Comparison of ENCODE assay signal across 18 cellular contexts in the genomic region with DNA sequence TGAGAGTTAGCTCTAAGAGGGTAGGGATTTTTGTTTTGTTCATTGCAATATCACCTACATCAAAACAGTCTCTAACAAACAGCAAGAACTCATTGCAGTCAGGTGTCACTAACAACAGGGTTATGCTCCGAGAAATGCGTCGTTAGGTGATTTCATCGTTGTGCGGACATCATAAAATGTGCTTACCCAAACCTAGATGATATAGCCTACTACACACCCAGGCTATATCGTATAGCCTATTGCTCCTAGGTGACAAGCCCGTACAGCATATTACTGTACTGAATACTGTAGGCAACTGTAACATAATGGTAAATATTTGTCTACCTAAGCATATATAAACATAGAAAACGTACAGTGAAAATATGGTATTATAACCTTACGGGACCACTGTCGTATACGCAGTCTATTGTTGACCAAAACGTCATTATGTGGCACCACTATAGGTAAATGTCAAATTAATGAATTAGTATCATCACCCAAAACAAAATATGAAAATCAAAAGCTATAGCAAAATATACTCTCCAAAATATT. TPM values are rescaled to one million over a fixed set of nuclear protein-coding genes. Genes with fewer than 3 reads are reported as not detected.
DNase-seq lines count a peak whose midpoint lies in the region; ATAC-seq, FAIRE-seq and TF ChIP-seq lines count a peak whose summit lies in the region.
"Had no signal": no experiment of that assay in that cellular context is flagged by ENCODE, and none has a peak within 500 bp of the region (broad histone marks: within the 10 kb centered on the region; RNA-seq: fewer than 3 reads in every experiment).

No MANE protein-coding gene starts in this region.

- no peak overlapping the region for H3K9ac ChIP-seq in HepG2 (ENCODE audit: insufficient read depth, low read depth, low read length)
- no peak overlapping the region for H3K9ac ChIP-seq in K562 (ENCODE audit: insufficient read depth in 1 of 2, low read depth in 2 of 2, low read length in 2 of 2)

- POLR2A ChIA-PET in HepG2 (lab: Yijun Ruan, JAX) (no interaction called here), K562 (lab: Yijun Ruan, JAX) (interaction anchor here (0.7 to 1.4 kb wide), 4 partner anchors 8 to 15 kb away, joined by 3 to 6 read pairs (median 3); no protein-coding TSS in a partner anchor)

- H3K4me3 ChIP-seq in HepG2 (replicated peaks in 1 of 3; ENCODE audit: insufficient read depth in 1 of 3, low read depth in 2 of 3, low read length in 3 of 3) (no peak overlapping the region), right lobe of liver (no peak overlapping the region), K562 (no peak overlapping the region), mucosa of descending colon (no peak overlapping the region), right atrium auricular region (no peak overlapping the region)
- H3K4me3 ChIP-seq: HAP-1 had no signal

- H3K9me3 ChIP-seq in HepG2 (ENCODE audit: low read length), result no peaks in the 10 kb centered on the region
- no peaks in the 10 kb centered on the region for H3K9me3 ChIP-seq in right lobe of liver
- H3K9me3 ChIP-seq in K562 (replicated peaks; ENCODE audit: control insufficient read depth, insufficient read depth, low read depth, low read length), result 0 out of 2 replicates have a peak, but pooled peaks cover 2% of the 10 kb centered on the region
- no peaks in the 10 kb centered on the region for H3K9me3 ChIP-seq in mucosa of descending colon
- peaks cover 0 to 5% of the 10 kb centered on the region in 2 donors for H3K9me3 ChIP-seq in right atrium auricular region
- H3K9me3 ChIP-seq: Caco-2, HAP-1 had no signal

- H3K27ac ChIP-seq in HepG2 (ENCODE audit: extremely low read length, insufficient read depth, low read length) (no peak overlapping the region), right lobe of liver (no peak overlapping the region), K562 (ENCODE audit: extremely low read depth, low read depth, low read length) (no peak overlapping the region), right atrium auricular region (no peak overlapping the region)
- H3K27ac ChIP-seq: 22Rv1 had no signal

- 41% methylated on average over 12 of the region's 12 CpGs for WGBS in HepG2 (ENCODE audit: low lambda C conversion rate)
- WGBS in right lobe of liver (ENCODE audit: insufficient coverage, low coverage, low lambda C conversion rate, missing lambda C conversion rate), result 83% methylated on average over 12 of the region's 12 CpGs
- 15% methylated on average over 12 of the region's 12 CpGs for WGBS in K562 (ENCODE audit: insufficient coverage, low coverage, missing lambda C conversion rate)

- H3K79me2 ChIP-seq in HepG2 (ENCODE audit: insufficient read depth, low read length) (no peaks in the 10 kb centered on the region), K562 (ENCODE audit: control insufficient read depth, insufficient read depth, low read length) (no peaks in the 10 kb centered on the region)

- ATAC-seq in HepG2 (no peak), right lobe of liver (no peak), K562 (no peak), mucosa of descending colon (peak; percentile 70)
- ATAC-seq: CD8-positive, alpha-beta T cell had no signal

- intact Hi-C loops in HepG2 (cut with micrococcal nuclease; ENCODE audit: unreplicated experiment), result no loop called here
- intact Hi-C loops in right lobe of liver (cut with DNase I), result no loop called here
- intact Hi-C loops in K562 (cut with micrococcal nuclease), result no loop called here
- intact Hi-C loops in mucosa of descending colon (cut with DNase I, micrococcal nuclease), result no loop called here

- TF ChIP-seq RAD21 in HepG2 (CRISPR knock-in tag; IDR thresholded peaks at IDR 0.05), result no peak
- TF ChIP-seq RAD21 in K562 (CRISPR knock-in tag; conservative IDR thresholded peaks at IDR 0.05 in 1 of 2, IDR thresholded peaks at IDR 0.05 in 1 of 2), result no peak

- no peaks in the 10 kb centered on the region for H3K36me3 ChIP-seq in HepG2 (replicated peaks in 1 of 2; ENCODE audit: control insufficient read depth in 1 of 2, insufficient read depth in 2 of 2, low read length in 2 of 2)
- H3K36me3 ChIP-seq in right lobe of liver, result no peaks in the 10 kb centered on the region
- H3K36me3 ChIP-seq in K562 (ENCODE audit: control insufficient read depth, insufficient read depth, low read length), result no peaks in the 10 kb centered on the region
- H3K36me3 ChIP-seq in mucosa of descending colon (ENCODE audit: low read depth), result no peaks in the 10 kb centered on the region
- H3K36me3 ChIP-seq in right atrium auricular region, result no peaks in the 10 kb centered on the region
- H3K36me3 ChIP-seq: HAP-1 had no signal

- H3K4me1 ChIP-seq in HepG2 (ENCODE audit: insufficient read depth, low read length) (no peaks in the 10 kb centered on the region), right lobe of liver (no peaks in the 10 kb centered on the region), K562 (replicated peaks in 1 of 2; ENCODE audit: control insufficient read depth in 2 of 2, insufficient read depth in 2 of 2, low read length in 2 of 2) (no peaks in the 10 kb centered on the region), mucosa of descending colon (ENCODE audit: low read depth) (no peaks in the 10 kb centered on the region), right atrium auricular region (no peaks in the 10 kb centered on the region)
- H3K4me1 ChIP-seq: Caco-2, HAP-1 had no signal

- no peak for TF ChIP-seq CTCF in HepG2 (CRISPR knock-in tag; IDR thresholded peaks at IDR 0.05)
- TF ChIP-seq CTCF in right lobe of liver (IDR thresholded peaks at IDR 0.05), result no peak
- TF ChIP-seq CTCF in K562 (IDR thresholded peaks at IDR 0.05 in 2 of 3, conservative IDR thresholded peaks at IDR 0.05 in 1 of 3; ENCODE audit: insufficient read depth in 2 of 3, low read depth in 1 of 3, low read length in 3 of 3), result no peak
- no peak for TF ChIP-seq CTCF in mucosa of descending colon (IDR thresholded peaks at IDR 0.05)
- no peak for TF ChIP-seq CTCF in right atrium auricular region (IDR thresholded peaks at IDR 0.05)

- H3K9me1 ChIP-seq in K562 (ENCODE audit: control insufficient read depth, insufficient read depth, low read length), result no peaks in the 10 kb centered on the region

- peaks cover 0 to 45% of the 10 kb centered on the region in 2 experiments; a peak in 4 of 5 replicates for H3K27me3 ChIP-seq in HepG2 (ENCODE audit: control insufficient read depth in 1 of 2, insufficient read depth in 2 of 2, low read length in 2 of 2)
- no peaks in the 10 kb centered on the region for H3K27me3 ChIP-seq in right lobe of liver
- H3K27me3 ChIP-seq in K562 (ENCODE audit: control insufficient read depth in 2 of 2, insufficient read depth in 2 of 2, low read length in 2 of 2), result peaks cover 43 to 48% of the 10 kb centered on the region in 2 experiments
- H3K27me3 ChIP-seq in right atrium auricular region, result no peaks in the 10 kb centered on the region

- no peak for FAIRE-seq in HepG2 (lab: Jason Lieb, UNC)
- FAIRE-seq in K562 (lab: Jason Lieb, UNC), result no peak
- FAIRE-seq: H1, HTR-8/SVneo had no signal

- BruUV-seq in HepG2 (replicated peaks; lab: Mats Ljungman, UMichigan) (no TSS peak), K562 (replicated peaks; lab: Mats Ljungman, UMichigan) (no TSS peak)

- in situ Hi-C loops in HepG2 (cut with HindIII; ENCODE audit: extremely low pct_ligation_motif_present, low pct_unique_long_range_greater_than_20kb) (no loop called here), K562 (cut with MboI) (no loop called here)

- CTCF ChIA-PET in HepG2 (lab: Yijun Ruan, JAX; ENCODE audit: low intra/inter-chr PET ratio, low total read pairs), result no interaction called here
- CTCF ChIA-PET in K562 (lab: Yijun Ruan, JAX; ENCODE audit: low intra/inter-chr PET ratio), result no interaction called here

- H2AFZ ChIP-seq in HepG2 (ENCODE audit: low read length) (no peak overlapping the region), K562 (ENCODE audit: low read depth, low read length) (no peak overlapping the region)

- TF ChIP-seq POLR2A in HepG2 (IDR thresholded peaks at IDR 0.05; ENCODE audit: insufficient read depth in 1 of 2, low read depth in 2 of 2, low read length in 2 of 2), result no peak
- TF ChIP-seq POLR2A in right lobe of liver (IDR thresholded peaks at IDR 0.05), result no peak
- no peak for TF ChIP-seq POLR2A in K562 (conservative IDR thresholded peaks at IDR 0.05)

- H3K4me2 ChIP-seq in HepG2 (ENCODE audit: low read depth, low read length) (no peak overlapping the region), K562 (ENCODE audit: insufficient read depth, low read length) (no peak overlapping the region)

- TF ChIP-seq EP300 in HepG2 (IDR thresholded peaks at IDR 0.05; ENCODE audit: low read depth in 2 of 2, low read length in 2 of 2) (no peak), HepG2 (CRISPR knock-in tag; IDR thresholded peaks at IDR 0.05; ENCODE audit: borderline replicate concordance) (no peak), K562 (IDR thresholded peaks at IDR 0.05; ENCODE audit: low read length) (no peak)

- DNase-seq in HepG2 (ENCODE audit: low spot score), result no peak
- DNase-seq in right lobe of liver, result no peak
- no peak for DNase-seq in K562 (ENCODE audit: extremely low read depth in 1 of 4, low spot score in 3 of 4)
- no peak for DNase-seq in mucosa of descending colon
- no peak for DNase-seq in mesenteric fat pad (ENCODE audit: low spot score)
- DNase-seq in right atrium auricular region (ENCODE audit: low spot score), result no peak
- no peak for DNase-seq in NCI-H1105 (lab: John Stamatoyannopoulos, UW)
- no peak for DNase-seq in SIG-M5 (lab: John Stamatoyannopoulos, UW)
- DNase-seq: C1 segment of cervical spinal cord; Caco-2; CD8-positive, alpha-beta T cell; DND-41; GDM1; HFFc6 had no signal

- H4K20me1 ChIP-seq in HepG2 (ENCODE audit: insufficient read depth, low read length), result no peaks in the 10 kb centered on the region
- H4K20me1 ChIP-seq in K562 (replicated peaks; ENCODE audit: control insufficient read depth, insufficient read depth, low read length), result no peaks in the 10 kb centered on the region

RNA-seq across cellular contexts. Expression of a gene that starts 49.9 kb away (rescaled TPM):
- total RNA-seq in HepG2 (2016; rRNA removed; fragmentation: Illumina TruSeq; extraction: Trizol), result 23.7 and 44.3 TPM in 2 replicates
- total RNA-seq in HepG2 (2016; cell fraction: cytosol; rRNA removed; fragmentation: Illumina TruSeq; extraction: Trizol; ENCODE audit: low read depth), result 8.4 and 8.9 TPM in 2 replicates
- 24.3 and 40.7 TPM in 2 replicates for total RNA-seq in HepG2 (2016; cell fraction: insoluble cytoplasmic fraction; rRNA removed; fragmentation: Illumina TruSeq; extraction: Trizol)
- total RNA-seq in HepG2 (2016; cell fraction: membrane; rRNA removed; fragmentation: Illumina TruSeq; extraction: Trizol), result 35.4 and 36.0 TPM in 2 replicates
- 30.5 and 36.6 TPM in 2 replicates for total RNA-seq in HepG2 (2016; cell fraction: nucleus; rRNA removed; fragmentation: Illumina TruSeq; extraction: Trizol)
- polyA plus RNA-seq in HepG2 (2011; rRNA removed), result 38.1 and 50.2 TPM in 2 replicates
- 21.0 and 33.3 TPM in 2 replicates for polyA plus RNA-seq in HepG2 (2011; cell fraction: cytosol; rRNA removed)
- 13.6 and 13.8 TPM in 2 replicates for polyA plus RNA-seq in HepG2 (2011; cell fraction: nucleus; rRNA removed)
- polyA plus RNA-seq in HepG2 (2012), result 39.0 and 39.2 TPM in 2 replicates
- polyA plus RNA-seq in HepG2 (2016; cell fraction: cytosol; fragmentation: Illumina TruSeq; extraction: Trizol; ENCODE audit: low read depth), result 4.5 and 4.8 TPM in 2 replicates
- polyA plus RNA-seq in HepG2 (2016; cell fraction: insoluble cytoplasmic fraction; fragmentation: Illumina TruSeq; extraction: Trizol; ENCODE audit: low read depth), result 64.7 and 68.7 TPM in 2 replicates
- 28.9 and 30.3 TPM in 2 replicates for polyA plus RNA-seq in HepG2 (2016; cell fraction: membrane; fragmentation: Illumina TruSeq; extraction: Trizol; ENCODE audit: low read depth)
- 40.3 and 41.8 TPM in 2 replicates for polyA plus RNA-seq in HepG2 (2016; cell fraction: nucleus; fragmentation: Illumina TruSeq; extraction: Trizol; ENCODE audit: insufficient read depth, low read depth)
- 29.3 and 44.7 TPM in 2 replicates for polyA minus RNA-seq in HepG2 (2011; rRNA and poly(A)+ RNA removed; ENCODE audit: low replicate concordance)
- polyA minus RNA-seq in HepG2 (2011; cell fraction: cytosol; rRNA and poly(A)+ RNA removed), result 31.6 and 41.0 TPM in 2 replicates
- 56.5 and 70.6 TPM in 2 replicates for polyA minus RNA-seq in HepG2 (2011; cell fraction: nucleus; rRNA and poly(A)+ RNA removed)
- 10 to 100 TPM; 25.5 to 33.1 (median 30.2) TPM for total RNA-seq in right lobe of liver
- total RNA-seq in K562 (2011; cell fraction: chromatin; rRNA removed; ENCODE audit: low replicate concordance), result 32.6 and 83.4 TPM in 2 replicates
- total RNA-seq in K562 (2011; cell fraction: nucleolus; rRNA removed), result 12.5 and 17.0 TPM in 2 replicates
- 22.4 and 28.9 TPM in 2 replicates for total RNA-seq in K562 (2011; cell fraction: nucleoplasm; rRNA removed)
- total RNA-seq in K562 (2014; rRNA removed), result 9.1 and 10.6 TPM in 2 replicates
- 17.4 and 19.9 TPM in 2 replicates for total RNA-seq in K562 (2014; rRNA removed; fragmentation: Illumina TruSeq; extraction: Trizol)
- total RNA-seq in K562 (2015; rRNA removed; fragmentation: Illumina TruSeq; extraction: Trizol), result 18.9 and 21.5 TPM in 2 replicates
- 19.3 and 23.2 TPM in 2 replicates for total RNA-seq in K562 (2021)
- polyA plus RNA-seq in K562 (2011; rRNA removed), result 36.3 and 38.3 TPM in 2 replicates
- polyA plus RNA-seq in K562 (2011; cell fraction: cytosol; rRNA removed), result 14.7 and 22.5 TPM in 2 replicates
- polyA plus RNA-seq in K562 (2011; cell fraction: nucleus; rRNA removed), result 16.4 and 24.9 TPM in 2 replicates
- 19.1 and 25.4 TPM in 2 replicates for polyA plus RNA-seq in K562 (2012)
- polyA plus RNA-seq in K562 (2014; fragmentation: Illumina TruSeq; extraction: Trizol), result 29.8 and 32.9 TPM in 2 replicates
- 1 to 10 TPM; 9.5 to 10.0 TPM for polyA plus RNA-seq in K562 (2014; fragmentation: Nextera tagmentation; extraction: Ambion mirVana)
- polyA plus RNA-seq in K562 (2014; rRNA removed), result 16.9 and 18.6 TPM in 2 replicates
- polyA minus RNA-seq in K562 (2011; rRNA and poly(A)+ RNA removed), result 58.1 and 66.9 TPM in 2 replicates
- polyA minus RNA-seq in K562 (2011; cell fraction: cytosol; rRNA and poly(A)+ RNA removed), result 20.3 and 20.8 TPM in 2 replicates
- 16.2 and 25.0 TPM in 2 replicates for polyA minus RNA-seq in K562 (2011; cell fraction: nucleus; rRNA and poly(A)+ RNA removed)
- total RNA-seq in mucosa of descending colon, result 100 to 1,000 TPM in 1 of 3 donors, 10 to 100 TPM in 2; 57.1 to 124 (median 70.2) TPM
- 58.3 TPM for total RNA-seq in mesenteric fat pad
- 10 to 100 TPM; 51.8 to 58.5 TPM for total RNA-seq in right atrium auricular region
